36 cellular contexts compared by ENCODE assay signal in genomic region chr16:31083981-31084380, GRCh38.
"Had no signal": no experiment of that assay in that cellular context is flagged by ENCODE, and none has a peak within 500 bp of the region (broad histone marks: within the 10 kb centered on the region; RNA-seq: fewer than 3 reads in every experiment).

No MANE protein-coding gene starts in this region.

- H3K4me2 ChIP-seq: smooth muscle cell had no signal

- FAIRE-seq: astrocyte, kidney had no signal

- H3K4me1 ChIP-seq: prostate gland had no signal

- H3K4me3 Mint-ChIP-seq: activated T-helper 1 cell treated with anti-CD3 and anti-CD28 coated beads, Interleukin-12 subunit alpha, Interleukin-12 subunit beta, Interleukin-2, Interleukin-4 antibody, amounts not matched to agents 30 ng/mL and 10 ng/mL and 1 ng/mL, durations not matched to agents 14 hours and 24 hours and 36 hours; effector memory CD8-positive, alpha-beta T cell; immature natural killer cell; nephron; T-helper 17 cell had no signal

- H3K27me3 Mint-ChIP-seq: effector memory CD8-positive, alpha-beta T cell; T-helper 17 cell had no signal

- H3K36me3 ChIP-seq: ovary had no signal

- H3K27ac Mint-ChIP-seq: activated T-helper 1 cell treated with anti-CD3 and anti-CD28 coated beads, Interleukin-12 subunit alpha, Interleukin-12 subunit beta, Interleukin-2, Interleukin-4 antibody, amounts not matched to agents 30 ng/mL and 10 ng/mL and 1 ng/mL, durations not matched to agents 14 hours and 24 hours and 36 hours; nephron; T-helper 17 cell had no signal

- H3K27ac ChIP-seq: brain microvascular endothelial cell, coronary artery, gastroesophageal sphincter, neutrophil, ovary, prostate gland, vagina had no signal

- DNase-seq: activated CD4-positive, alpha-beta T cell treated with anti-CD3 and anti-CD28 coated beads for 48 hours; activated CD4-positive, alpha-beta T cell treated with anti-CD3 and anti-CD28 coated beads, Interleukin-2, amount 50 U/mL, for 48 hours; activated CD8-positive, alpha-beta memory T cell treated with anti-CD3 and anti-CD28 coated beads for 24 hours; activated gamma-delta T cell; activated naive CD4-positive, alpha-beta T cell treated with anti-CD3 and anti-CD28 coated beads, Interleukin-2, amount 50 U/mL, for 16 hours; amniotic stem cell; brain microvascular endothelial cell; dorsolateral prefrontal cortex; effector memory CD8-positive, alpha-beta T cell; erythroblast; hippocampal formation; immature natural killer cell; kidney; mucosa of descending colon; ovary; retina; stimulated activated CD4-positive, alpha-beta T cell treated with anti-CD3 and anti-CD28 coated beads, Interleukin-15, amount 100 ng/mL, for 24 hours; stimulated activated CD4-positive, alpha-beta T cell treated with anti-CD3 and anti-CD28 coated beads, Interleukin-2, amount 100 ng/mL, for 24 hours; stimulated activated naive CD4-positive, alpha-beta T cell; T-helper 17 cell; T1000; testis; trophoblast cell; WERI-Rb-1 had no signal

- H3K9me3 Mint-ChIP-seq: activated T-helper 1 cell treated with anti-CD3 and anti-CD28 coated beads, Interleukin-12 subunit alpha, Interleukin-12 subunit beta, Interleukin-2, Interleukin-4 antibody, amounts not matched to agents 30 ng/mL and 10 ng/mL and 1 ng/mL, durations not matched to agents 14 hours and 24 hours and 36 hours; effector memory CD8-positive, alpha-beta T cell; immature natural killer cell; nephron had no signal

- H3K27me3 ChIP-seq: brain microvascular endothelial cell, dorsolateral prefrontal cortex, gastroesophageal sphincter, neutrophil, ovary, testis, vagina had no signal

- ATAC-seq: activated CD4-positive, CD25-positive, alpha-beta regulatory T cell treated with anti-CD3 and anti-CD28 coated beads, Interleukin-2, amount 50 U/mL, for 24 hours; effector memory CD8-positive, alpha-beta T cell; gastroesophageal sphincter; mucosa of descending colon; sciatic nerve; T-helper 17 cell had no signal

- H3K4me3 ChIP-seq: coronary artery, dorsolateral prefrontal cortex, gastroesophageal sphincter, lung, mucosa of descending colon, ovary, prostate gland, smooth muscle cell, testis, vagina had no signal

- H3K9me3 ChIP-seq: gastroesophageal sphincter, mucosa of descending colon, neutrophil, ovary, prostate gland, testis, vagina had no signal
